Comparison of ENCODE assay signal across 1 cellular context in the genomic region with DNA sequence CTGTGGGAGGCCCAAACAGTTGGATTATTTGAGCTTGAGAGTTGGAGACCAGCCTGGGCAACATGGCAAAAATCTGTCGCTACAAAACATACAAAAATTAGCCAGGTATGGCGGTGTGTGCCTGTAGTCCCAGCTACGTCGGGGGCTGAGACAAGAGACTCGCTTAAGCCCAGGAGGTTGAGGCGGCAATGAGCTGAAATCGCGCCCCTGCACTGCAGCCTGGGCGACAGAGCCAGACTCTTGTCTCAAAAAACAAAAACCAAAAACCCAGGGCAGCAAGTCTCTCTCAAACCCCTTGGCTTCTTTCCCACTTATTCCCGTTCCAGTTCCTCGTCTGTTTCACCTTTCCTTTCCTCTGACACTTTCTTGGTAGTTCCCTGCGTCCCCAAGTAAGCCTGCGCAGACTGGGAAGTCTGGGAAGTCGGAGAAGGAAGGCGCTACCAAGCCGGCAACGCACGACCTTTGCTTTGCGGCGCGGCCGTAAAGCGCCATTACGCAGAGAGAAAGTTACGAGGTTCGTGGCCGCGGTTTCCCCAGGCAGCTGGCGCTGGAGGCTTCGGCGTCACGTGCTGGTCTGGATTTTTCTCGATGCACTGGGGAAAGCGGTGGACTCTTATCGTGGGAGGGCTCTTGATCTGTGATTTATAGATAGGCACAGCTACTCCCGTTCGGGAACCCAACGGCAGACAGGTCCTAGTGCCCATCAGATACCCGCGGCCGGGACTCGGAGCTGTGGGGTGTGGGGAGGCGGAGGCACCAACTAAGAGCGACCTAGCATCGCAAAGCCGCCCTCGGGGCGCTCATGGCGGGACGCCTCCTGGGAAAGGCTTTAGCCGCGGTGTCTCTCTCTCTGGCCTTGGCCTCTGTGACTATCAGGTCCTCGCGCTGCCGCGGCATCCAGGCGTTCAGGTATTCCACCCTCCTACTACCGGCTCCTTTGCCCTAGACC.
TF ChIP-seq lines count a peak whose summit lies in the region.

A gene with protein sequence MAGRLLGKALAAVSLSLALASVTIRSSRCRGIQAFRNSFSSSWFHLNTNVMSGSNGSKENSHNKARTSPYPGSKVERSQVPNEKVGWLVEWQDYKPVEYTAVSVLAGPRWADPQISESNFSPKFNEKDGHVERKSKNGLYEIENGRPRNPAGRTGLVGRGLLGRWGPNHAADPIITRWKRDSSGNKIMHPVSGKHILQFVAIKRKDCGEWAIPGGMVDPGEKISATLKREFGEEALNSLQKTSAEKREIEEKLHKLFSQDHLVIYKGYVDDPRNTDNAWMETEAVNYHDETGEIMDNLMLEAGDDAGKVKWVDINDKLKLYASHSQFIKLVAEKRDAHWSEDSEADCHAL (plus strand): TSS at position 470 of the 949 bp plus-strand sequence. CDS start 333 bp downstream, at position 803.

TF ChIP-seq in K562, 482 proteins besides CTCF, POLR2A, EP300 and RAD21 (continued from another document and continues in another):
- TF ChIP-seq CREB5 (CRISPR knock-in tag; IDR thresholded peaks at IDR 0.05): no peak
- TF ChIP-seq CEBPB (tag; IDR thresholded peaks at IDR 0.05): no peak
- TF ChIP-seq TAF9B (IDR thresholded peaks at IDR 0.05; ENCODE audit: partially characterized antibody): peak; percentile 86
- TF ChIP-seq, protein P1, sequence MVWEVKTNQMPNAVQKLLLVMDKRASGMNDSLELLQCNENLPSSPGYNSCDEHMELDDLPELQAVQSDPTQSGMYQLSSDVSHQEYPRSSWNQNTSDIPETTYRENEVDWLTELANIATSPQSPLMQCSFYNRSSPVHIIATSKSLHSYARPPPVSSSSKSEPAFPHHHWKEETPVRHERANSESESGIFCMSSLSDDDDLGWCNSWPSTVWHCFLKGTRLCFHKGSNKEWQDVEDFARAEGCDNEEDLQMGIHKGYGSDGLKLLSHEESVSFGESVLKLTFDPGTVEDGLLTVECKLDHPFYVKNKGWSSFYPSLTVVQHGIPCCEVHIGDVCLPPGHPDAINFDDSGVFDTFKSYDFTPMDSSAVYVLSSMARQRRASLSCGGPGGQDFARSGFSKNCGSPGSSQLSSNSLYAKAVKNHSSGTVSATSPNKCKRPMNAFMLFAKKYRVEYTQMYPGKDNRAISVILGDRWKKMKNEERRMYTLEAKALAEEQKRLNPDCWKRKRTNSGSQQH (CRISPR knock-in tag; IDR thresholded peaks at IDR 0.05): 0 out of 2 replicates have a peak, but pooled peaks have one; percentile 38
- TF ChIP-seq ZNF561 (CRISPR knock-in tag; conservative IDR thresholded peaks at IDR 0.05): no peak
- TF ChIP-seq FOXO4 (CRISPR knock-in tag; IDR thresholded peaks at IDR 0.05): no peak
- TF ChIP-seq SPI1 (IDR thresholded peaks at IDR 0.05; ENCODE audit: borderline replicate concordance, low read depth, low read length): peak; percentile 54; the same call in 1 of the 2 replicates
- TF ChIP-seq BCOR (IDR thresholded peaks at IDR 0.05): peak; percentile 74
- TF ChIP-seq POLR3A (IDR thresholded peaks at IDR 0.05; ENCODE audit: borderline replicate concordance, extremely low read depth, insufficient read depth, insufficient read length): no peak
- TF ChIP-seq TCF15 (CRISPR knock-in tag; IDR thresholded peaks at IDR 0.05): no peak
- no peak for TF ChIP-seq SIX5 (IDR thresholded peaks at IDR 0.05; ENCODE audit: borderline replicate concordance in 1 of 2, insufficient read depth in 1 of 2, low read depth in 1 of 2, low read length in 2 of 2)
- TF ChIP-seq, protein P2, sequence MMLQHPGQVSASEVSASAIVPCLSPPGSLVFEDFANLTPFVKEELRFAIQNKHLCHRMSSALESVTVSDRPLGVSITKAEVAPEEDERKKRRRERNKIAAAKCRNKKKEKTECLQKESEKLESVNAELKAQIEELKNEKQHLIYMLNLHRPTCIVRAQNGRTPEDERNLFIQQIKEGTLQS (IDR thresholded peaks at IDR 0.05): no peak
- TF ChIP-seq, protein P2 (CRISPR knock-in tag; conservative IDR thresholded peaks at IDR 0.05): no peak; the same call in none of the 2 replicates
- peak; percentile 94 for TF ChIP-seq CHAMP1 (IDR thresholded peaks at IDR 0.05)
- TF ChIP-seq TEAD2 (tag; IDR thresholded peaks at IDR 0.05): no peak
- TF ChIP-seq HOXB6 (CRISPR knock-in tag; IDR thresholded peaks at IDR 0.05; ENCODE audit: borderline replicate concordance): no peak
- TF ChIP-seq ZNF695 (CRISPR knock-in tag; IDR thresholded peaks at IDR 0.05): no peak
- TF ChIP-seq RERE (CRISPR knock-in tag; IDR thresholded peaks at IDR 0.05; ENCODE audit: borderline replicate concordance): no peak
- TF ChIP-seq HMGXB4 (CRISPR knock-in tag; IDR thresholded peaks at IDR 0.05): peak; percentile 64; the same call in 1 of the 2 replicates
- TF ChIP-seq ZNF408 (CRISPR knock-in tag; IDR thresholded peaks at IDR 0.05; ENCODE audit: low read depth): no peak
- no peak for TF ChIP-seq BACH1 (tag; IDR thresholded peaks at IDR 0.05)
- no peak for TF ChIP-seq ZNF436 (CRISPR knock-in tag; IDR thresholded peaks at IDR 0.05)
- no peak for TF ChIP-seq THRAP3 (IDR thresholded peaks at IDR 0.05; ENCODE audit: borderline replicate concordance)
- TF ChIP-seq CHD4 (IDR thresholded peaks at IDR 0.05; ENCODE audit: insufficient read depth, insufficient replicate concordance, low read depth, low read length, poor library complexity, severe bottlenecking): no peak
- no peak for TF ChIP-seq SRSF9 (IDR thresholded peaks at IDR 0.05; ENCODE audit: borderline replicate concordance, low read depth, low read length)
- peak; percentile 90 for TF ChIP-seq FOXM1 (IDR thresholded peaks at IDR 0.05; ENCODE audit: low read depth)
- no peak for TF ChIP-seq FOXM1 (CRISPR knock-in tag; IDR thresholded peaks at IDR 0.05; ENCODE audit: low read depth)
- no peak for TF ChIP-seq EHMT2 (IDR thresholded peaks at IDR 0.05)
- TF ChIP-seq GTF2B (IDR thresholded peaks at IDR 0.05; ENCODE audit: extremely low read depth, insufficient read length): no peak
- TF ChIP-seq HDAC8 (tag; IDR thresholded peaks at IDR 0.05): no peak
- TF ChIP-seq ATF1 (CRISPR knock-in tag; IDR thresholded peaks at IDR 0.05): no peak
- peak; percentile 91 for TF ChIP-seq ATF1 (tag; IDR thresholded peaks at IDR 0.05)
- TF ChIP-seq MCM7 (IDR thresholded peaks at IDR 0.05): no peak
- peak; percentile 69; the same call in 1 of the 2 replicates for TF ChIP-seq SIN3B (IDR thresholded peaks at IDR 0.05; ENCODE audit: low read depth)
- TF ChIP-seq, protein P3, sequence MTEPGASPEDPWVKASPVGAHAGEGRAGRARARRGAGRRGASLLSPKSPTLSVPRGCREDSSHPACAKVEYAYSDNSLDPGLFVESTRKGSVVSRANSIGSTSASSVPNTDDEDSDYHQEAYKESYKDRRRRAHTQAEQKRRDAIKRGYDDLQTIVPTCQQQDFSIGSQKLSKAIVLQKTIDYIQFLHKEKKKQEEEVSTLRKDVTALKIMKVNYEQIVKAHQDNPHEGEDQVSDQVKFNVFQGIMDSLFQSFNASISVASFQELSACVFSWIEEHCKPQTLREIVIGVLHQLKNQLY (CRISPR knock-in tag; conservative IDR thresholded peaks at IDR 0.05): no peak
- peak; percentile 81 for TF ChIP-seq POLR2H (tag; IDR thresholded peaks at IDR 0.05; ENCODE audit: low read depth)
- TF ChIP-seq ZNF217 (CRISPR knock-in tag; IDR thresholded peaks at IDR 0.05): no peak
- TF ChIP-seq OTX1 (CRISPR knock-in tag; IDR thresholded peaks at IDR 0.05): no peak
